In the genomic region with DNA sequence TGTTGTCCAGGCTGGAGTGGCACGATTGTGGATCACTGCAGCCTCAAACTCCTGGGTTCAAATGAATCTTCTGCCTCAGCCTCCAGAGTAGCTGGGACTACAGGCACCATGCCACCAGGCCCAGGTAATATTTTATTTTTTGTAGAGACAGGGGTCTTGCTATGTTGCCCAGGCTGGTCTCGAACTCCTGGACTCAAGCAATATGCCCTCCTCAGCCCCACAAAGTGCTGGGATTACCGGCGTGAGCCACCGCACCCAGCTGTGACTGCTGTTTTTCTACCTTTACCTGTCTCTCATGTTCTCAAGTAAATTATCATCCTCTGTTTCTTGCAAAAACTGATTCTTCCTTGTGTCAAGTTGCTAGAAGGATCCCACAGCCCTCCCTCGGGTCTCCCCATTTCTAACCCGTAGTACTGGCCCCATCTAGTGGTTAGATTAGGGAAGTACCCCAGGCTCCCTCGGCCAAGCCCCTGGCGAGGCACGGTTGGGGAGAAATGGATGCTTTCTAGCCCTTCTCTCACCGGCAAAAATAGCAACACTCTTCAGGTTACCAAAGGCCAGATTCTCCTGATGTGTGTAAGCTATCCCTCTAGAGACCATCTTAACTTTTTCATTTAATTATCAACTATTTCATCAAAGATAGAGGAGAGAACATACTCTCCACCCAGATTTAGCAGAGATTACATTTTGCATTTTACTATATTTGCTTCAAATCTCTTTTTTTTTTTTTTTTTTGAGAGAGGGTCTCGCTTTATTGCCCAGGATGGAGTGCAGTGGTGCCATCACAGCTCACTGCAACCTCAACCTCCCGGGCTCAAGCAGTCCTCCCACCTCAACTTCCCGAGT, we compare ENCODE assay signal across 1 cellular context.
TF ChIP-seq lines count a peak whose summit lies in the region.

No MANE protein-coding gene starts in this region.

TF ChIP-seq in GM23338, 12 proteins besides CTCF, POLR2A, EP300 and RAD21 (continued from another document):
- TF ChIP-seq, protein P1, sequence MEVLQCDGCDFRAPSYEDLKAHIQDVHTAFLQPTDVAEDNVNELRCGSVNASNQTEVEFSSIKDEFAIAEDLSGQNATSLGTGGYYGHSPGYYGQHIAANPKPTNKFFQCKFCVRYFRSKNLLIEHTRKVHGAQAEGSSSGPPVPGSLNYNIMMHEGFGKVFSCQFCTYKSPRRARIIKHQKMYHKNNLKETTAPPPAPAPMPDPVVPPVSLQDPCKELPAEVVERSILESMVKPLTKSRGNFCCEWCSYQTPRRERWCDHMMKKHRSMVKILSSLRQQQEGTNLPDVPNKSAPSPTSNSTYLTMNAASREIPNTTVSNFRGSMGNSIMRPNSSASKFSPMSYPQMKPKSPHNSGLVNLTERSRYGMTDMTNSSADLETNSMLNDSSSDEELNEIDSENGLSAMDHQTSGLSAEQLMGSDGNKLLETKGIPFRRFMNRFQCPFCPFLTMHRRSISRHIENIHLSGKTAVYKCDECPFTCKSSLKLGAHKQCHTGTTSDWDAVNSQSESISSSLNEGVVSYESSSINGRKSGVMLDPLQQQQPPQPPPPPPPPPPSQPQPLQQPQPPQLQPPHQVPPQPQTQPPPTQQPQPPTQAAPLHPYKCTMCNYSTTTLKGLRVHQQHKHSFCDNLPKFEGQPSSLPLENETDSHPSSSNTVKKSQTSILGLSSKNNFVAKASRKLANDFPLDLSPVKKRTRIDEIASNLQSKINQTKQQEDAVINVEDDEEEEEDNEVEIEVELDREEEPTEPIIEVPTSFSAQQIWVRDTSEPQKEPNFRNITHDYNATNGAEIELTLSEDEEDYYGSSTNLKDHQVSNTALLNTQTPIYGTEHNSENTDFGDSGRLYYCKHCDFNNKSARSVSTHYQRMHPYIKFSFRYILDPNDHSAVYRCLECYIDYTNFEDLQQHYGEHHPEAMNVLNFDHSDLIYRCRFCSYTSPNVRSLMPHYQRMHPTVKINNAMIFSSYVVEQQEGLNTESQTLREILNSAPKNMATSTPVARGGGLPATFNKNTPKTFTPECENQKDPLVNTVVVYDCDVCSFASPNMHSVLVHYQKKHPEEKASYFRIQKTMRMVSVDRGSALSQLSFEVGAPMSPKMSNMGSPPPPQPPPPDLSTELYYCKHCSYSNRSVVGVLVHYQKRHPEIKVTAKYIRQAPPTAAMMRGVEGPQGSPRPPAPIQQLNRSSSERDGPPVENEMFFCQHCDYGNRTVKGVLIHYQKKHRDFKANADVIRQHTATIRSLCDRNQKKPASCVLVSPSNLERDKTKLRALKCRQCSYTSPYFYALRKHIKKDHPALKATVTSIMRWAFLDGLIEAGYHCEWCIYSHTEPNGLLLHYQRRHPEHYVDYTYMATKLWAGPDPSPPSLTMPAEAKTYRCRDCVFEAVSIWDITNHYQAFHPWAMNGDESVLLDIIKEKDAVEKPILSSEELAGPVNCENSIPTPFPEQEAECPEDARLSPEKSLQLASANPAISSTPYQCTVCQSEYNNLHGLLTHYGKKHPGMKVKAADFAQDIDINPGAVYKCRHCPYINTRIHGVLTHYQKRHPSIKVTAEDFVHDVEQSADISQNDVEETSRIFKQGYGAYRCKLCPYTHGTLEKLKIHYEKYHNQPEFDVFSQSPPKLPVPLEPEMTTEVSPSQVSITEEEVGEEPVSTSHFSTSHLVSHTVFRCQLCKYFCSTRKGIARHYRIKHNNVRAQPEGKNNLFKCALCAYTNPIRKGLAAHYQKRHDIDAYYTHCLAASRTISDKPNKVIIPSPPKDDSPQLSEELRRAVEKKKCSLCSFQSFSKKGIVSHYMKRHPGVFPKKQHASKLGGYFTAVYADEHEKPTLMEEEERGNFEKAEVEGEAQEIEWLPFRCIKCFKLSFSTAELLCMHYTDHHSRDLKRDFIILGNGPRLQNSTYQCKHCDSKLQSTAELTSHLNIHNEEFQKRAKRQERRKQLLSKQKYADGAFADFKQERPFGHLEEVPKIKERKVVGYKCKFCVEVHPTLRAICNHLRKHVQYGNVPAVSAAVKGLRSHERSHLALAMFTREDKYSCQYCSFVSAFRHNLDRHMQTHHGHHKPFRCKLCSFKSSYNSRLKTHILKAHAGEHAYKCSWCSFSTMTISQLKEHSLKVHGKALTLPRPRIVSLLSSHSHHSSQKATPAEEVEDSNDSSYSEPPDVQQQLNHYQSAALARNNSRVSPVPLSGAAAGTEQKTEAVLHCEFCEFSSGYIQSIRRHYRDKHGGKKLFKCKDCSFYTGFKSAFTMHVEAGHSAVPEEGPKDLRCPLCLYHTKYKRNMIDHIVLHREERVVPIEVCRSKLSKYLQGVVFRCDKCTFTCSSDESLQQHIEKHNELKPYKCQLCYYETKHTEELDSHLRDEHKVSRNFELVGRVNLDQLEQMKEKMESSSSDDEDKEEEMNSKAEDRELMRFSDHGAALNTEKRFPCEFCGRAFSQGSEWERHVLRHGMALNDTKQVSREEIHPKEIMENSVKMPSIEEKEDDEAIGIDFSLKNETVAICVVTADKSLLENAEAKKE (CRISPR knock-in tag; IDR thresholded peaks at IDR 0.05), result no peak
- TF ChIP-seq EZH2phosphoT487 (IDR thresholded peaks at IDR 0.05; ENCODE audit: unreplicated experiment), result no peak
